2 cellular contexts compared by ENCODE assay signal in the genomic region with DNA sequence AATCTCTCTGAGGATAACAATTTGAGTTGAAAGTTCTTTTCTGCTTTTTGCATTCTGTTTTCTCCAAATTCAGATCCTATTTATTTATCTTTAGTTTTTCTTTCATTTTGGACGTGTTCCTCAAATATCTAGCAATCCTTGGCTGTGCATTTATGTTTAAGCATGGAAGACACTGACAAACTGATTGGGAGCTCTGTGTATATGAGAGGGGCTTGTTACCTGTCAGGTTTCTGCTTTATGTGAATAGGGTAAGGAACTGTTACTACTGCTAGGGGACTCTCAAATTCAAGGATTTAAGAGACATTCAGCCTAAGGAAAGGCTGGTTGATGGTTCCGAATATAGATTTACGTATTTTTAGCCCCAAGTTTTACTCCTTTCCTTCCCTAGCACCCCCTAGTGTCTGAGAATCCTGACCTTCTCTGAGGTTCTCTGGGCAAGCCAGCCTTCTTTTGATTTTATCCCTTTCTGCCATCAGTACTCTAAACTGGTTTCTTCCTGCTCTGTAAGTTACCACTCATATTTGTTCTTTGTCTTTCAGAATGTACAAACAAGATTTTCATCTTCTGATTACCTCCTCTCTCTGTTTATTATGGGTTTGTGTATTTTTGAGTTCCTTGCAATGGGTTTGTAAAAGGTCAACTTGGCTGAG.
TF ChIP-seq lines count a peak whose summit lies in the region.

No MANE protein-coding gene starts in this region.

TF ChIP-seq in A549, 52 proteins besides CTCF, POLR2A, EP300 and RAD21 (continued from another document):
- TF ChIP-seq, protein P1, sequence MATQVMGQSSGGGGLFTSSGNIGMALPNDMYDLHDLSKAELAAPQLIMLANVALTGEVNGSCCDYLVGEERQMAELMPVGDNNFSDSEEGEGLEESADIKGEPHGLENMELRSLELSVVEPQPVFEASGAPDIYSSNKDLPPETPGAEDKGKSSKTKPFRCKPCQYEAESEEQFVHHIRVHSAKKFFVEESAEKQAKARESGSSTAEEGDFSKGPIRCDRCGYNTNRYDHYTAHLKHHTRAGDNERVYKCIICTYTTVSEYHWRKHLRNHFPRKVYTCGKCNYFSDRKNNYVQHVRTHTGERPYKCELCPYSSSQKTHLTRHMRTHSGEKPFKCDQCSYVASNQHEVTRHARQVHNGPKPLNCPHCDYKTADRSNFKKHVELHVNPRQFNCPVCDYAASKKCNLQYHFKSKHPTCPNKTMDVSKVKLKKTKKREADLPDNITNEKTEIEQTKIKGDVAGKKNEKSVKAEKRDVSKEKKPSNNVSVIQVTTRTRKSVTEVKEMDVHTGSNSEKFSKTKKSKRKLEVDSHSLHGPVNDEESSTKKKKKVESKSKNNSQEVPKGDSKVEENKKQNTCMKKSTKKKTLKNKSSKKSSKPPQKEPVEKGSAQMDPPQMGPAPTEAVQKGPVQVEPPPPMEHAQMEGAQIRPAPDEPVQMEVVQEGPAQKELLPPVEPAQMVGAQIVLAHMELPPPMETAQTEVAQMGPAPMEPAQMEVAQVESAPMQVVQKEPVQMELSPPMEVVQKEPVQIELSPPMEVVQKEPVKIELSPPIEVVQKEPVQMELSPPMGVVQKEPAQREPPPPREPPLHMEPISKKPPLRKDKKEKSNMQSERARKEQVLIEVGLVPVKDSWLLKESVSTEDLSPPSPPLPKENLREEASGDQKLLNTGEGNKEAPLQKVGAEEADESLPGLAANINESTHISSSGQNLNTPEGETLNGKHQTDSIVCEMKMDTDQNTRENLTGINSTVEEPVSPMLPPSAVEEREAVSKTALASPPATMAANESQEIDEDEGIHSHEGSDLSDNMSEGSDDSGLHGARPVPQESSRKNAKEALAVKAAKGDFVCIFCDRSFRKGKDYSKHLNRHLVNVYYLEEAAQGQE (IDR thresholded peaks at IDR 0.05), result no peak
- TF ChIP-seq ZNF302 (CRISPR knock-in tag; IDR thresholded peaks at IDR 0.05) (no peak), FOXS1 (CRISPR knock-in tag; IDR thresholded peaks at IDR 0.05) (no peak), KDM1A (IDR thresholded peaks at IDR 0.05; ENCODE audit: low read depth) (no peak), HDAC2 (IDR thresholded peaks at IDR 0.05) (no peak), MAZ (IDR thresholded peaks at IDR 0.05; ENCODE audit: borderline replicate concordance, low read depth, low read length) (no peak), HOXB13 (CRISPR knock-in tag; IDR thresholded peaks at IDR 0.05; ENCODE audit: low read depth) (no peak)

TF ChIP-seq in WTC11, 78 proteins besides CTCF, POLR2A, EP300 and RAD21 (continued from another document):
- TF ChIP-seq ZNF121 (CRISPR knock-in tag; IDR thresholded peaks at IDR 0.05), result no peak
- no peak for TF ChIP-seq IRF2 (CRISPR knock-in tag; IDR thresholded peaks at IDR 0.05; ENCODE audit: borderline replicate concordance, low read depth)
- no peak for TF ChIP-seq ZNF219 (CRISPR knock-in tag; IDR thresholded peaks at IDR 0.05; ENCODE audit: borderline replicate concordance)
- no peak for TF ChIP-seq NR2C2 (CRISPR knock-in tag; IDR thresholded peaks at IDR 0.05)
- no peak for TF ChIP-seq KAT7 (CRISPR knock-in tag; IDR thresholded peaks at IDR 0.05; ENCODE audit: borderline replicate concordance)
- TF ChIP-seq PRRX2 (CRISPR knock-in tag; IDR thresholded peaks at IDR 0.05), result no peak
- TF ChIP-seq, protein P2, sequence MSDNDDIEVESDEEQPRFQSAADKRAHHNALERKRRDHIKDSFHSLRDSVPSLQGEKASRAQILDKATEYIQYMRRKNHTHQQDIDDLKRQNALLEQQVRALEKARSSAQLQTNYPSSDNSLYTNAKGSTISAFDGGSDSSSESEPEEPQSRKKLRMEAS (CRISPR knock-in tag; IDR thresholded peaks at IDR 0.05), result no peak
- TF ChIP-seq GABPB1 (CRISPR knock-in tag; IDR thresholded peaks at IDR 0.05), result no peak
